25 cellular contexts compared by ENCODE assay signal in the genomic region with DNA sequence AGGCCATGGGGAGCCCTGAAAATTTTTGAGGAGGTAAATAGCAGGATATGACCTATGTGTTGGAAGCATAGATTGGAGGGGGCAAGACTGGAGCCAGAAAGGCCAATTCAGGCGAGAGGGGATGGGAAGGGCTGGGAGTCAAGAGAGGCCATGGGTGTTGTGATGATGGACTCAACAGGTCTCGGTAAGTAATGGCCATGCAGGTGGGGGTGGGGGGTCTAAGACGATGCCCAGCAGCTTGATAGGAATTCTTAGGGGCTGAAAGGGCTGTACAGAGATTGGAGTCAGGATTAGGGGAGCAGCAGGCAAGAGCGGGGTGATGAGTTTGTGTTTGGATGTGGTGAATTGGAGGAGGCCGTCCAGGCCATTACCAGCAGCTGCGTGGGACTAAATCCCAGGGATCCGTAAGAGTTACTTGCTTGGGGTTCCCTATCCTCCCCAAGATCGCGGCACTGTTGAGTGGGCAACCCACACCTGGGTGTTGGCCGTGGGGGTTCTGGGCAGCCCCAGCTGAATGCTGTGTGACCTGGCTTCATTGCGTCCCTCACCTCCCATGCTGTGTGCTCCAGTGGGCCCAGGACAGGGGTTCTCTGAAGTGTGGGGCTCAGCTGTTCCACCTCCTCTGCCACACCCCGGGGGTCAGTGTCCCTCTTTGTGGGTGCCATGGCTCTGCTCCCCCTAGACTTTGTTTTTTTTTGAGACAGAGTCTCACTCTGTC. TPM values are rescaled to one million over a fixed set of nuclear protein-coding genes. Genes with fewer than 3 reads are reported as not detected.
"Had no signal": no experiment of that assay in that cellular context is flagged by ENCODE, and none has a peak within 500 bp of the region (broad histone marks: within the 10 kb centered on the region; RNA-seq: fewer than 3 reads in every experiment).

No MANE protein-coding gene starts in this region.

- H3K79me2 ChIP-seq: hepatocyte had no signal

- H2AFZ ChIP-seq: hepatocyte had no signal

- H3K4me3 Mint-ChIP-seq: activated naive CD8-positive, alpha-beta T cell treated with anti-CD3 and anti-CD28 coated beads, Interleukin-2, amount 50 U/mL, for 24 hours; activated T-cell treated with anti-CD3 and anti-CD28 coated beads, Interleukin-2, amount 50 U/mL, for 72 hours; immature natural killer cell; natural killer cell treated with Interleukin-12 subunit alpha and Interleukin-12 subunit beta and Interleukin-15 and Interleukin-18, amount 100 ng/mL, for 72 hours; stimulated activated memory B cell treated with anti-CD40 and anti-IgM and Interleukin-4, amounts not matched to agents 10 μg/mL and 1 μg/mL and 100 μg/mL, for 72 hours; T-cell had no signal

- H3K4me3 ChIP-seq: body of pancreas, hepatocyte, left ventricle myocardium inferior, right lobe of liver, transverse colon had no signal

- H3K4me2 ChIP-seq: hepatocyte had no signal

- H3K4me1 Mint-ChIP-seq: immature natural killer cell; stimulated activated memory B cell treated with anti-CD40 and anti-IgM and Interleukin-4, amounts not matched to agents 10 μg/mL and 1 μg/mL and 100 μg/mL, for 72 hours had no signal

- H3K27ac Mint-ChIP-seq: activated naive CD8-positive, alpha-beta T cell treated with anti-CD3 and anti-CD28 coated beads, Interleukin-2, amount 50 U/mL, for 24 hours; activated T-cell treated with anti-CD3 and anti-CD28 coated beads, Interleukin-2, amount 50 U/mL, for 72 hours; immature natural killer cell; natural killer cell treated with Interleukin-12 subunit alpha and Interleukin-12 subunit beta and Interleukin-15 and Interleukin-18, amount 100 ng/mL, for 72 hours; stimulated activated memory B cell treated with anti-CD40 and anti-IgM and Interleukin-4, amounts not matched to agents 10 μg/mL and 1 μg/mL and 100 μg/mL, for 72 hours; T-cell had no signal

- H3K27me3 Mint-ChIP-seq: activated naive CD8-positive, alpha-beta T cell treated with anti-CD3 and anti-CD28 coated beads, Interleukin-2, amount 50 U/mL, for 24 hours had no signal

- H3K9me3 Mint-ChIP-seq: activated naive CD8-positive, alpha-beta T cell treated with anti-CD3 and anti-CD28 coated beads, Interleukin-2, amount 50 U/mL, for 24 hours; activated T-cell treated with anti-CD3 and anti-CD28 coated beads, Interleukin-2, amount 50 U/mL, for 72 hours; immature natural killer cell; natural killer cell treated with Interleukin-12 subunit alpha and Interleukin-12 subunit beta and Interleukin-15 and Interleukin-18, amount 100 ng/mL, for 72 hours; stimulated activated memory B cell treated with anti-CD40 and anti-IgM and Interleukin-4, amounts not matched to agents 10 μg/mL and 1 μg/mL and 100 μg/mL, for 72 hours; T-cell had no signal

- H3K36me3 ChIP-seq: left ventricle myocardium inferior, right lobe of liver, transverse colon had no signal

- H3K36me3 Mint-ChIP-seq: immature natural killer cell; natural killer cell treated with Interleukin-12 subunit alpha and Interleukin-12 subunit beta and Interleukin-15 and Interleukin-18, amount 100 ng/mL, for 72 hours; stimulated activated memory B cell treated with anti-CD40 and anti-IgM and Interleukin-4, amounts not matched to agents 10 μg/mL and 1 μg/mL and 100 μg/mL, for 72 hours; T-cell had no signal

- H3K4me1 ChIP-seq: body of pancreas had no signal

- H3K9me3 ChIP-seq: body of pancreas, left ventricle myocardium inferior, right lobe of liver, transverse colon had no signal

- H3K27me3 ChIP-seq: body of pancreas, hepatocyte, right lobe of liver, transverse colon had no signal

- DNase-seq: activated CD4-positive, alpha-beta T cell treated with anti-CD3 and anti-CD28 coated beads for 1 hour; activated gamma-delta T cell; activated naive CD4-positive, alpha-beta T cell treated with anti-CD3 and anti-CD28 coated beads, Interleukin-2, amount 50 U/mL, for 16 hours; activated naive CD8-positive, alpha-beta T cell treated with anti-CD3 and anti-CD28 coated beads, Interleukin-2, amount 50 U/mL, for 24 hours; activated T-cell treated with anti-CD3 and anti-CD28 coated beads, Interleukin-2, amount 50 U/mL, for 72 hours; body of pancreas; caudate nucleus; effector memory CD4-positive, alpha-beta T cell; foreskin melanocyte; immature natural killer cell; left ventricle myocardium inferior; mammary epithelial cell; occipital lobe; posterior cingulate gyrus; small intestine; stimulated activated CD4-positive, alpha-beta T cell treated with anti-CD3 and anti-CD28 coated beads, Interleukin-15, amount 100 ng/mL, for 24 hours; T-cell; transverse colon had no signal

- H3K27ac ChIP-seq: body of pancreas, hepatocyte, left ventricle myocardium inferior, right lobe of liver, transverse colon had no signal

RNA-seq across cellular contexts. Expression of gene CHRNB4, which starts 41.8 kb away (rescaled TPM):
- total RNA-seq: activated CD8-positive, alpha-beta memory T cell treated with anti-CD3 and anti-CD28 coated beads for 36 hours; activated T-cell treated with anti-CD3 and anti-CD28 coated beads, Interleukin-2, amount 50 U/mL, for 72 hours; body of pancreas; dermis microvascular lymphatic vessel endothelial cell; endothelial cell of umbilical vein; hepatocyte; left ventricle myocardium inferior; natural killer cell treated with Interleukin-12 subunit alpha and Interleukin-12 subunit beta and Interleukin-15 and Interleukin-18, amount 100 ng/mL, for 72 hours; T-cell had no signal
